ENCODE assay signal across 9 cellular contexts in the genomic region with DNA sequence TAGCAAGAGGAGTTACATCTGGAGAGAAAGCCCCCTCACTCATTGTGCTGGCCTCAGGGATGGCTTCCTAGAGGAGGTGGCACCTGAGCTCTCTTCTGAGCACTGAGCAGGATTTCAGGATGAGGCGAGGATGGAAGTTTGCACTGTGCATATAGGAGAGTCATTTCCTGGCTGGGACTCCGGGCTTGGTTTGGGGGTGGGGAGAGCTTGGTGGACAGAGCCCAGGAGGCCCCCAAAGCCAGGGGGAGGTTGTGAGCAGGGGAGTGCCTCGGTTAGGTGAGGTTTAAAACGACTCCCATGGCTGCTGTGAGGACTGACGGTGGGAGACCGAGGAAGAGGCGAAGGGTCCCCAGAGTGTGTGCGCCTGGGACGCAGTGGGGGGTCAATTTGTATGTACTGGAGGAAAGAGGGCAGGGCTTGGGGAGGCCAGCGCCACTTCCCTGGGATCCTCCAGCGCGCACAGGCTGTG. TPM values are rescaled to one million over a fixed set of nuclear protein-coding genes. Genes with fewer than 3 reads are reported as not detected.
A peak's percentile ranks its signal among the peaks of the same experiment; 100 is the strongest.
DNase-seq lines count a peak whose midpoint lies in the region; ATAC-seq lines count a peak whose summit lies in the region.
"Had no signal": no experiment of that assay in that cellular context is flagged by ENCODE, and none has a peak within 500 bp of the region (broad histone marks: within the 10 kb centered on the region; RNA-seq: fewer than 3 reads in every experiment).

No MANE protein-coding gene starts in this region.

- H3K36me3 ChIP-seq in thymus (ENCODE audit: control insufficient read depth, insufficient read depth): no peaks in the 10 kb centered on the region

- no peaks in the 10 kb centered on the region for H3K9me3 Mint-ChIP-seq in activated CD8-positive, alpha-beta memory T cell treated with anti-CD3 and anti-CD28 coated beads, Interleukin-2, amount 10 ng/mL, durations not matched to agents 7 days and 5 days (ENCODE audit: low read depth)
- no peaks in the 10 kb centered on the region for H3K9me3 Mint-ChIP-seq in activated naive CD8-positive, alpha-beta T cell (ENCODE audit: low read depth)

- H3K27me3 Mint-ChIP-seq in activated CD8-positive, alpha-beta memory T cell treated with anti-CD3 and anti-CD28 coated beads, Interleukin-2, amount 10 ng/mL, durations not matched to agents 7 days and 5 days: peaks cover 7% of the 10 kb centered on the region
- no peaks in the 10 kb centered on the region for H3K27me3 Mint-ChIP-seq in activated naive CD8-positive, alpha-beta T cell

- no peak for ATAC-seq in activated CD8-positive, alpha-beta memory T cell treated with anti-CD3 and anti-CD28 coated beads, Interleukin-2, amount 10 ng/mL, durations not matched to agents 7 days and 5 days
- ATAC-seq in HG03342 (IDR thresholded peaks at IDR 0.05; ENCODE audit: unreplicated experiment): no peak
- ATAC-seq in HG02981 (IDR thresholded peaks at IDR 0.05; ENCODE audit: unreplicated experiment): no peak
- no peak for ATAC-seq in left colon

- no peak overlapping the region for H3K27ac ChIP-seq in thymus (ENCODE audit: low read depth)

- 64% methylated on average over 12 of the region's 12 CpGs for WGBS in thymus

- H3K27me3 ChIP-seq in thymus (ENCODE audit: control insufficient read depth, insufficient read depth): peaks cover 2% of the 10 kb centered on the region

- H3K4me3 Mint-ChIP-seq in activated CD8-positive, alpha-beta memory T cell treated with anti-CD3 and anti-CD28 coated beads, Interleukin-2, amount 10 ng/mL, durations not matched to agents 7 days and 5 days: peak overlapping the region; percentile 73
- peak overlapping the region; percentile 87 for H3K4me3 Mint-ChIP-seq in activated naive CD8-positive, alpha-beta T cell

- H3K4me1 ChIP-seq in thymus (ENCODE audit: control insufficient read depth, insufficient read depth, low read length): peaks cover 11% of the 10 kb centered on the region

- intact Hi-C loops in left colon (cut with DNase I, micrococcal nuclease): no loop called here

- peak overlapping the region; percentile 63 for H3K4me3 ChIP-seq in thymus (ENCODE audit: low read length)

- CTCF ChIA-PET in activated CD8-positive, alpha-beta memory T cell treated with anti-CD3 and anti-CD28 coated beads, Interleukin-2, amount 10 ng/mL, durations not matched to agents 7 days and 5 days (lab: Charles Lee): no interaction called here

- no peaks in the 10 kb centered on the region for H3K9me3 ChIP-seq in thymus (ENCODE audit: control insufficient read depth)

- no peak overlapping the region for H3K27ac Mint-ChIP-seq in activated CD8-positive, alpha-beta memory T cell treated with anti-CD3 and anti-CD28 coated beads, Interleukin-2, amount 10 ng/mL, durations not matched to agents 7 days and 5 days
- peak overlapping the region; percentile 83 for H3K27ac Mint-ChIP-seq in activated naive CD8-positive, alpha-beta T cell

- no peak for DNase-seq in activated CD8-positive, alpha-beta memory T cell treated with anti-CD3 and anti-CD28 coated beads, Interleukin-2, amount 10 ng/mL, durations not matched to agents 7 days and 5 days
- DNase-seq in activated CD8-positive, alpha-beta memory T cell treated with anti-CD3 and anti-CD28 coated beads, Interleukin-2, amount 50 U/mL, for 4 hours: no peak
- DNase-seq in iPS-NIHi7 (ENCODE audit: extremely low spot score) (peak; percentile 43), left colon (no peak)

- H3K36me3 Mint-ChIP-seq in activated CD8-positive, alpha-beta memory T cell treated with anti-CD3 and anti-CD28 coated beads, Interleukin-2, amount 10 ng/mL, durations not matched to agents 7 days and 5 days: no peaks in the 10 kb centered on the region
- no peaks in the 10 kb centered on the region for H3K36me3 Mint-ChIP-seq in activated naive CD8-positive, alpha-beta T cell

- H3K4me1 Mint-ChIP-seq in activated CD8-positive, alpha-beta memory T cell treated with anti-CD3 and anti-CD28 coated beads, Interleukin-2, amount 10 ng/mL, durations not matched to agents 7 days and 5 days: peaks cover 32% of the 10 kb centered on the region
- peaks cover 41% of the 10 kb centered on the region for H3K4me1 Mint-ChIP-seq in activated naive CD8-positive, alpha-beta T cell (ENCODE audit: low read depth)

RNA-seq across cellular contexts. Expression of a gene that starts 1.2 kb away (rescaled TPM):
- 1 to 10 TPM; 1.8 TPM for total RNA-seq in activated CD8-positive, alpha-beta memory T cell treated with anti-CD3 and anti-CD28 coated beads, Interleukin-2, amount 10 ng/mL, durations not matched to agents 7 days and 5 days
- 10.8 TPM for polyA plus RNA-seq in thymus
- total RNA-seq in left colon: 1 to 10 TPM; 5.0 to 6.3 TPM

RNA-seq across cellular contexts. Expression of a gene that starts 24.6 kb away (rescaled TPM):
- under 1 TPM; 0.58 to 0.61 TPM for total RNA-seq in activated CD8-positive, alpha-beta memory T cell treated with anti-CD3 and anti-CD28 coated beads, Interleukin-2, amount 10 ng/mL, durations not matched to agents 7 days and 5 days
- 6.0 TPM for polyA plus RNA-seq in thymus
- 1 to 10 TPM; 2.8 to 5.9 TPM for total RNA-seq in left colon
- total RNA-seq: activated CD8-positive, alpha-beta memory T cell treated with anti-CD3 and anti-CD28 coated beads for 36 hours had no signal

RNA-seq across cellular contexts. Expression of a gene that starts 45.6 kb away (rescaled TPM):
- 10 to 100 TPM; 46.3 to 48.7 TPM for total RNA-seq in activated CD8-positive, alpha-beta memory T cell treated with anti-CD3 and anti-CD28 coated beads, Interleukin-2, amount 10 ng/mL, durations not matched to agents 7 days and 5 days
- polyA plus RNA-seq in thymus: 46.1 TPM
- total RNA-seq in left colon: 10 to 100 TPM; 35.9 to 42.5 TPM
